16 cellular contexts compared by ENCODE assay signal in genomic region chr13:46389457-46389856, GRCh38. TPM values are rescaled to one million over a fixed set of nuclear protein-coding genes. Genes with fewer than 3 reads are reported as not detected.
DNase-seq lines count a peak whose midpoint lies in the region; ATAC-seq and TF ChIP-seq lines count a peak whose summit lies in the region.
"Had no signal": no experiment of that assay in that cellular context is flagged by ENCODE, and none has a peak within 500 bp of the region (broad histone marks: within the 10 kb centered on the region; RNA-seq: fewer than 3 reads in every experiment).

No MANE protein-coding gene starts in this region.

- H3K27me3 Mint-ChIP-seq in stimulated activated naive B cell treated with anti-CD40 and anti-IgM and Interleukin-4, amounts not matched to agents 10 μg/mL and 1 μg/mL and 100 μg/mL, for 72 hours = no peaks in the 10 kb centered on the region

- ATAC-seq in lower lobe of right lung (no peak), GM18505 (IDR thresholded peaks at IDR 0.05; ENCODE audit: unreplicated experiment) (no peak)
- ATAC-seq in stimulated activated naive B cell treated with anti-CD40 and anti-IgM and Interleukin-4, amounts not matched to agents 10 μg/mL and 1 μg/mL and 100 μg/mL, for 72 hours (replicated peaks) = no peak
- ATAC-seq: SK-N-SH treated with all-trans-retinoic acid at 6 μM for 48 hours had no signal

- H3K4me3 ChIP-seq in GM12864 (ENCODE audit: low read depth, low read length) (peak overlapping the region; percentile 5; the same call in 1 of the 2 replicates), SJCRH30 (no peak overlapping the region), lower lobe of right lung (no peak overlapping the region)
- H3K4me3 ChIP-seq: prostate gland, thoracic aorta had no signal

- H3K9me3 Mint-ChIP-seq in stimulated activated naive B cell treated with anti-CD40 and anti-IgM and Interleukin-4, amounts not matched to agents 10 μg/mL and 1 μg/mL and 100 μg/mL, for 72 hours = no peaks in the 10 kb centered on the region
- H3K9me3 Mint-ChIP-seq: mesothelial cell of epicardium had no signal

- H3K27me3 ChIP-seq in SJCRH30 (no peaks in the 10 kb centered on the region), lower lobe of right lung (ENCODE audit: low read depth) (peaks cover 29% of the 10 kb centered on the region)

- intact Hi-C loops in lower lobe of right lung (cut with DNase I) = no loop called here

- H3K4me3 Mint-ChIP-seq in stimulated activated naive B cell treated with anti-CD40 and anti-IgM and Interleukin-4, amounts not matched to agents 10 μg/mL and 1 μg/mL and 100 μg/mL, for 72 hours = peak overlapping the region in 1 of 2 donors; percentile 47
- H3K4me3 Mint-ChIP-seq: activated CD8-positive, alpha-beta memory T cell treated with anti-CD3 and anti-CD28 coated beads, Interleukin-2, amount 10 ng/mL, durations not matched to agents 7 days and 5 days; mesothelial cell of epicardium had no signal

- DNase-seq in GM12864 (ENCODE audit: low read depth) = no peak
- DNase-seq in SJCRH30 = peak in 1 of 2 experiments; percentile 50
- no peak for DNase-seq in lower lobe of right lung
- no peak for DNase-seq in stimulated activated naive B cell treated with anti-CD40 and anti-IgM and Interleukin-4, amounts not matched to agents 10 μg/mL and 1 μg/mL and 100 μg/mL, for 72 hours
- DNase-seq in NCI-H345 (lab: John Stamatoyannopoulos, UW) = no peak
- DNase-seq in GM19238 (ENCODE audit: insufficient read length, low spot score) = no peak
- no peak for DNase-seq in LoVo (ENCODE audit: low spot score)
- DNase-seq: activated CD8-positive, alpha-beta memory T cell treated with anti-CD3 and anti-CD28 coated beads, Interleukin-2, amount 10 ng/mL, durations not matched to agents 7 days and 5 days; activated naive CD4-positive, alpha-beta T cell treated with anti-CD3 and anti-CD28 coated beads, Interleukin-2, amount 50 U/mL, for 16 hours; NCI-H1436; NCI-H446 treated with DMSO at 0.1 percent for 48 hours had no signal

- TF ChIP-seq POLR2A in GM18505 (IDR thresholded peaks at IDR 0.05; ENCODE audit: borderline replicate concordance, extremely low read depth, insufficient read depth, insufficient read length) = no peak

- H3K4me1 ChIP-seq in SJCRH30 = peaks cover 43% of the 10 kb centered on the region
- peaks cover 25% of the 10 kb centered on the region for H3K4me1 ChIP-seq in lower lobe of right lung
- H3K4me1 ChIP-seq: prostate gland had no signal

- H3K27ac ChIP-seq in SJCRH30 (peak overlapping the region; percentile 76), lower lobe of right lung (peak overlapping the region; percentile 56)
- H3K27ac ChIP-seq: prostate gland, thoracic aorta had no signal

- peaks cover 41 to 62% of the 10 kb centered on the region in 2 donors for H3K4me1 Mint-ChIP-seq in stimulated activated naive B cell treated with anti-CD40 and anti-IgM and Interleukin-4, amounts not matched to agents 10 μg/mL and 1 μg/mL and 100 μg/mL, for 72 hours

- peaks cover 19 to 21% of the 10 kb centered on the region in 2 donors for H3K36me3 Mint-ChIP-seq in stimulated activated naive B cell treated with anti-CD40 and anti-IgM and Interleukin-4, amounts not matched to agents 10 μg/mL and 1 μg/mL and 100 μg/mL, for 72 hours
- H3K36me3 Mint-ChIP-seq: activated CD8-positive, alpha-beta memory T cell treated with anti-CD3 and anti-CD28 coated beads, Interleukin-2, amount 10 ng/mL, durations not matched to agents 7 days and 5 days; mesothelial cell of epicardium had no signal

- TF ChIP-seq CTCF in GM12864 (IDR thresholded peaks at IDR 0.05; ENCODE audit: low read depth, low read length, missing control alignments) (no peak), lower lobe of right lung (IDR thresholded peaks at IDR 0.05) (no peak)

- H3K9me3 ChIP-seq in SJCRH30 (replicated peaks) = no peaks in the 10 kb centered on the region
- H3K9me3 ChIP-seq in lower lobe of right lung = no peaks in the 10 kb centered on the region
- H3K9me3 ChIP-seq: prostate gland, thoracic aorta had no signal

- H3K27ac Mint-ChIP-seq in stimulated activated naive B cell treated with anti-CD40 and anti-IgM and Interleukin-4, amounts not matched to agents 10 μg/mL and 1 μg/mL and 100 μg/mL, for 72 hours = peak overlapping the region; percentile 87

- H3K36me3 ChIP-seq in SJCRH30 = no peaks in the 10 kb centered on the region
- no peaks in the 10 kb centered on the region for H3K36me3 ChIP-seq in lower lobe of right lung
- H3K36me3 ChIP-seq: prostate gland, thoracic aorta had no signal

RNA-seq across cellular contexts. Expression of gene RUBCNL, which starts 2.4 kb away (rescaled TPM):
- total RNA-seq in SJCRH30 (2014; rRNA removed; shearing (Covaris generic)) = 1.8 TPM in 2 replicates
- total RNA-seq in lower lobe of right lung = 3.5 TPM
- total RNA-seq: activated CD8-positive, alpha-beta memory T cell treated with anti-CD3 and anti-CD28 coated beads, Interleukin-2, amount 10 ng/mL, durations not matched to agents 7 days and 5 days had no signal
